Comparison of ENCODE assay signal across 2 cellular contexts in the genomic region with DNA sequence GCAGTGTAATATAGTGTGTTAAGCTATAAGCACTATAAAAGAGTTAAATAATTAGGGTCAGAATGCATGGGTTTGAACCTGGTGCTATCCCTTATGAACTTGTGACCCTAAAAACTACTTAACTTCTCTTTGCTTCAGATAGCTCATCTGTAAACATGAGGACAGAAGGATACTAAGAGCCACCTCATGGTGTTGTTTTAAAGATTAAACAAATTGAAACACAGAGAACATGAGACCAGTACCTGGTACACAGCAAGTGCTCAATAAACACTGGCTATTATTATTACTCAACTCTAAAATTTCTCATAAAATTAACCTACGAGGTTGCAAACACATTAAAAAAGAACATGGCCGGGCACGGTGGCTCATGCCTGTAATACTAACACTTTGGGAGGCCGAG.
TF ChIP-seq lines count a peak whose summit lies in the region.

No MANE protein-coding gene starts in this region.

TF ChIP-seq in HepG2, 621 proteins besides CTCF, POLR2A, EP300 and RAD21:
- TF ChIP-seq HMGA1 (CRISPR knock-in tag; conservative IDR thresholded peaks at IDR 0.05) = no peak
- TF ChIP-seq PAF1 (CRISPR knock-in tag; IDR thresholded peaks at IDR 0.05) = no peak
- TF ChIP-seq ZFP41 (CRISPR knock-in tag; IDR thresholded peaks at IDR 0.05; ENCODE audit: borderline replicate concordance) = no peak
- TF ChIP-seq CHD4 (IDR thresholded peaks at IDR 0.05; ENCODE audit: borderline replicate concordance, low read length) = no peak
- TF ChIP-seq U2AF1 (optimal IDR thresholded peaks at IDR 0.05; ENCODE audit: low read depth, low read length) = no peak
- no peak for TF ChIP-seq FOXA1 (IDR thresholded peaks at IDR 0.05)
- TF ChIP-seq FOXA1 (CRISPR knock-in tag; IDR thresholded peaks at IDR 0.05) = 0 out of 2 replicates have a peak, but pooled peaks have one; percentile 13
- no peak for TF ChIP-seq POLR2AphosphoS5 (IDR thresholded peaks at IDR 0.05; ENCODE audit: low read depth, low read length)

TF ChIP-seq in K562, 482 proteins besides CTCF, POLR2A, EP300 and RAD21:
- TF ChIP-seq FOXA3 (CRISPR knock-in tag; conservative IDR thresholded peaks at IDR 0.05 in 1 of 2, IDR thresholded peaks at IDR 0.05 in 1 of 2) (peak in 1 of 2 experiments; percentile 62; a peak in 2 of 4 replicates), KDM1A (IDR thresholded peaks at IDR 0.05) (0 out of 4 replicates have a peak, but pooled peaks of 1 of the 2 experiments have one; percentile 26), FOXK2 (conservative IDR thresholded peaks at IDR 0.05 in 1 of 2, IDR thresholded peaks at IDR 0.05 in 1 of 2; ENCODE audit: low read depth in 2 of 2) (peak in 1 of 2 experiments; percentile 56; a peak in 1 of 4 replicates), CBFA2T3 (IDR thresholded peaks at IDR 0.05) (peak; percentile 35; the same call in 1 of the 2 replicates), ZKSCAN8 (CRISPR knock-in tag; IDR thresholded peaks at IDR 0.05) (peak; percentile 91), SIN3B (IDR thresholded peaks at IDR 0.05; ENCODE audit: low read depth) (no peak), NR2C2 (CRISPR knock-in tag; IDR thresholded peaks at IDR 0.05) (no peak), NR2C2 (tag; IDR thresholded peaks at IDR 0.05) (peak; percentile 34; the same call in 1 of the 2 replicates), CSDE1 (IDR thresholded peaks at IDR 0.05) (no peak), CEBPB (tag; IDR thresholded peaks at IDR 0.05) (peak; percentile 33; the same call in 1 of the 2 replicates)
